1 cellular context compared by ENCODE assay signal in genomic region chr10:68526634-68527132, GRCh38.
TF ChIP-seq lines count a peak whose summit lies in the region.

No MANE protein-coding gene starts in this region.

TF ChIP-seq in HCT116, 20 proteins besides CTCF, POLR2A, EP300 and RAD21 (continued from another document):
- TF ChIP-seq ATF3 (IDR thresholded peaks at IDR 0.05), result no peak
- no peak for TF ChIP-seq REST (IDR thresholded peaks at IDR 0.05; ENCODE audit: low read depth)
- TF ChIP-seq CBX3 (IDR thresholded peaks at IDR 0.05; ENCODE audit: low read depth), result no peak
- no peak for TF ChIP-seq POLR2AphosphoS5 (IDR thresholded peaks at IDR 0.05; ENCODE audit: low read depth, low read length)
